ENCODE assay signal across 8 cellular contexts in genomic region chr12:100266163-100266801, GRCh38. TPM values are rescaled to one million over a fixed set of nuclear protein-coding genes. Genes with fewer than 3 reads are reported as not detected.
DNase-seq lines count a peak whose midpoint lies in the region; ATAC-seq, FAIRE-seq and TF ChIP-seq lines count a peak whose summit lies in the region.

No MANE protein-coding gene starts in this region.

- H3K9me3 ChIP-seq in Loucy (ENCODE audit: insufficient read depth, low read depth, low read length): no peaks in the 10 kb centered on the region
- no peaks in the 10 kb centered on the region for H3K9me3 ChIP-seq in ectodermal cell (ENCODE audit: control insufficient read depth, low read length)
- no peaks in the 10 kb centered on the region for H3K9me3 ChIP-seq in osteoblast (ENCODE audit: low read depth, low read length)

- DNase-seq in GM12892 (ENCODE audit: insufficient read length) (no peak), osteoblast (ENCODE audit: insufficient read length, low spot score, missing footprints) (no peak), foreskin melanocyte (no peak), urothelium cell line (ENCODE audit: low spot score) (no peak), left colon (no peak)

- no peak for TF ChIP-seq POLR2A in GM12892 (IDR thresholded peaks at IDR 0.05; ENCODE audit: low read depth, low read length)

- TF ChIP-seq CTCF in Loucy (conservative IDR thresholded peaks at IDR 0.05; ENCODE audit: low read length) (no peak), osteoblast (IDR thresholded peaks at IDR 0.05; ENCODE audit: extremely low read depth, low read depth, low read length) (no peak)

- H3K27me3 ChIP-seq in Loucy (ENCODE audit: insufficient read depth, low read length, poor library complexity, severe bottlenecking): no peaks in the 10 kb centered on the region
- H3K27me3 ChIP-seq in ectodermal cell (ENCODE audit: control insufficient read depth, insufficient read depth, low read length, poor library complexity, severe bottlenecking): no peaks in the 10 kb centered on the region
- H3K27me3 ChIP-seq in osteoblast (ENCODE audit: insufficient read depth, low read length): no peaks in the 10 kb centered on the region

- no peaks in the 10 kb centered on the region for H3F3A ChIP-seq in Loucy (ENCODE audit: low read depth)

- H3K4me2 ChIP-seq in Loucy (ENCODE audit: low read depth, low read length, poor library complexity, severe bottlenecking) (peak overlapping the region; percentile 81), osteoblast (ENCODE audit: insufficient read depth, low read length) (peak overlapping the region; percentile 96)

- H3K36me3 ChIP-seq in Loucy (ENCODE audit: insufficient read depth, low read length) (no peaks in the 10 kb centered on the region), ectodermal cell (ENCODE audit: control insufficient read depth, insufficient read depth, low read length) (no peaks in the 10 kb centered on the region), osteoblast (ENCODE audit: insufficient read depth, low read length) (no peaks in the 10 kb centered on the region)

- no peak overlapping the region for H3K27ac ChIP-seq in ectodermal cell (ENCODE audit: insufficient read depth, low read depth, low read length, poor library complexity, severe bottlenecking)
- H3K27ac ChIP-seq in osteoblast (ENCODE audit: low read depth, low read length): peak overlapping the region; percentile 58

- H3K4me1 ChIP-seq in Loucy (ENCODE audit: insufficient read depth, low read length, poor library complexity, severe bottlenecking) (peaks cover 36% of the 10 kb centered on the region), ectodermal cell (ENCODE audit: control insufficient read depth, insufficient read depth, low read length) (no peaks in the 10 kb centered on the region), osteoblast (ENCODE audit: insufficient read depth, low read length) (peaks cover 21% of the 10 kb centered on the region)

- peak overlapping the region; percentile 94 for H3K9ac ChIP-seq in Loucy (ENCODE audit: low read depth, low read length, poor library complexity, severe bottlenecking)

- 63 to 83% methylated on average over 7 to 12 of the region's 12 CpGs for WGBS in ectodermal cell, 2 experiments

- peaks cover 41% of the 10 kb centered on the region for H3K79me2 ChIP-seq in Loucy (ENCODE audit: insufficient read depth, low read length)
- peaks cover 41% of the 10 kb centered on the region for H3K79me2 ChIP-seq in osteoblast (ENCODE audit: insufficient read depth, low read length)

- intact Hi-C loops in left colon (cut with DNase I, micrococcal nuclease): no loop called here

- H3K4me3 ChIP-seq in Loucy (ENCODE audit: low read length, poor library complexity, severe bottlenecking): peak overlapping the region; percentile 99
- H3K4me3 ChIP-seq in ectodermal cell (ENCODE audit: insufficient read depth, low read depth, low read length): peak overlapping the region; percentile 97
- H3K4me3 ChIP-seq in osteoblast (ENCODE audit: insufficient read depth, low read length): peak overlapping the region; percentile 98

- ATAC-seq in GM21825 (IDR thresholded peaks at IDR 0.05; ENCODE audit: unreplicated experiment) (peak; percentile 6), left colon (no peak)

- H4K20me1 ChIP-seq in Loucy (ENCODE audit: insufficient read depth, low read length, poor library complexity, severe bottlenecking) (peaks cover 34% of the 10 kb centered on the region), osteoblast (ENCODE audit: insufficient read depth, low read length) (peaks cover 11% of the 10 kb centered on the region)

- FAIRE-seq in GM12892 (lab: Jason Lieb, UNC) (peak; percentile 44), urothelium cell line (lab: Jason Lieb, UNC) (no peak)

- H2AFZ ChIP-seq in Loucy (ENCODE audit: low read length): peak overlapping the region; percentile 97
- peak overlapping the region; percentile 99 for H2AFZ ChIP-seq in osteoblast (ENCODE audit: low read length)

- no peaks in the 10 kb centered on the region for H3K9me2 ChIP-seq in Loucy (replicated peaks; ENCODE audit: low read depth, low read length)

RNA-seq across cellular contexts. Expression of gene DEPDC4, which starts 0.6 kb away (rescaled TPM):
- 2.6 TPM for polyA plus RNA-seq in GM12892 (2012; ENCODE audit: missing spikeins)
- 10.7 TPM for polyA plus RNA-seq in ectodermal cell (2013, experiment 1 of 4)
- 10.2 TPM for polyA plus RNA-seq in ectodermal cell (2013, experiment 2 of 4)
- polyA plus RNA-seq in ectodermal cell (2013, experiment 3 of 4): 13.2 TPM
- 11.6 TPM for polyA plus RNA-seq in ectodermal cell (2013, experiment 4 of 4)
- total RNA-seq in osteoblast: 0.36 and 1.5 TPM in 2 replicates
- 1 to 10 TPM; 1.7 to 3.0 TPM for total RNA-seq in left colon

RNA-seq across cellular contexts. Expression of gene SCYL2, which starts 0.7 kb away (rescaled TPM):
- 19.0 TPM for polyA plus RNA-seq in GM12892 (2012; ENCODE audit: missing spikeins)
- 40.7 TPM for polyA plus RNA-seq in ectodermal cell (2013, experiment 1 of 4)
- 45.2 TPM for polyA plus RNA-seq in ectodermal cell (2013, experiment 2 of 4)
- polyA plus RNA-seq in ectodermal cell (2013, experiment 3 of 4): 46.9 TPM
- polyA plus RNA-seq in ectodermal cell (2013, experiment 4 of 4): 52.4 TPM
- total RNA-seq in osteoblast: 64.4 and 69.8 TPM in 2 replicates
- 10 to 100 TPM; 65.7 to 66.0 TPM for total RNA-seq in left colon
